In the genomic region with DNA sequence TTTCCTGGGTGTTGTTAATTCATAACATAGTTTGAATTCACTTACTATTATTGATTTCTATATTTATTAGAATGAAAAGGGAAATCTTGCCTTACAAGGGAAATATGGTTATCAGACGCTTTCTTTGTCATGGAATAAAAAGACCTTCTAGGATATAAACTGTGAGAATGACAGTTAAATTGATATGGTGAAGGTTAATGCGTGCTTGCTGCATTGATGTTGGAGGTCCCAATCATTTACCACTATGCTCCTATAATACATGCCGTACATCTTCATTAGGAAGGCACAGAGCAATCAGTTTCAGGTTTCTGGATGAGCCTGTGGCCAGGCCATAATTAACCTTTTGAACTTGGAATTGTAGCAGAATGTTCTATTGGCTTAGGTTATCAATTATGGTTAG, we compare ENCODE assay signal across 9 cellular contexts.
"Had no signal": no experiment of that assay in that cellular context is flagged by ENCODE, and none has a peak within 500 bp of the region (broad histone marks: within the 10 kb centered on the region; RNA-seq: fewer than 3 reads in every experiment).

No MANE protein-coding gene starts in this region.

- H3K4me3 ChIP-seq: GM23248, HAP-1 had no signal

- H2AFZ ChIP-seq: GM23248 had no signal

- ATAC-seq: HCT116, HepG2 had no signal

- H3K36me3 ChIP-seq: HAP-1 had no signal

- H3K9me3 ChIP-seq: HAP-1 had no signal

- H3K27ac ChIP-seq: GM23248, HL-60 had no signal

- H3K9ac ChIP-seq: GM23248 had no signal

- DNase-seq: GM23248, GOT3, H7, HFFc6, KBM-7 had no signal

- H3K4me1 ChIP-seq: HAP-1 had no signal
